13 cellular contexts compared by ENCODE assay signal in the genomic region with DNA sequence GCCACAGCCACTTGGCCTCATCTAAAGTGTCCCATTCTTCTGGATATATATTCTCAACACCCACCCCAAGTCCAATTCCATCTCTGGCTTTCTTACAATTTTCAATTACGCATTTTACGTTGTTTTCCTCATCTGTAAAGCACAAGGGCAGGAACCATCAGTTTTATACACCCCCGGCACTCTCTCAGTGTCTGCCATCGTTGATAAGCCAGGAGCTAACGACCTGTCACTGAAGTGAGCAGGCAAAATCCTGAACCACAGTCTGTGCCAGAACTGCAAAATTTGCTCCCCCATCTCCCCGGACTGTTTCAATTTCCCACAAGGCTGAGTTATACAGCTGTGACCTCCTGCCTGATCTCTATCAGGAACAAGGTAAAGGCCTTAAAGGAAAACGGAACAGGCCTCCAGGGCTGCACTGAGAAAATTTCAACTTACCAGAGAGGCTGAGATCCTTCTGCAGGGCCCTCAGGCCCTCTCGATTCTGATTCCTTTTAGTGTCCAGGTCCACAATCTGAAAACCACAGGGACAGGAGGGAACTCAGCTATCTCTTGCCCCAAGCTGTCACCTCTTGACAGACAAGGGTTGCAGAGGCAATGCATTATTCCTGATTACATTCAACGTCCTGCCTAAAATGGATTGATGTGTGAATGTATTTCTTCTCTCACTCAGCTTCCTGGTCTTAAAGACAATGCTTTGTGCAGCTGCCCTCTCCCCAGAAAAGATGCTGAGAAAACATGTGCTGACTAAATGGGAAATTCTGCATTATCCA. TPM values are rescaled to one million over a fixed set of nuclear protein-coding genes. Genes with fewer than 3 reads are reported as not detected.
DNase-seq lines count a peak whose midpoint lies in the region; ATAC-seq and TF ChIP-seq lines count a peak whose summit lies in the region.
"Had no signal": no experiment of that assay in that cellular context is flagged by ENCODE, and none has a peak within 500 bp of the region (broad histone marks: within the 10 kb centered on the region; RNA-seq: fewer than 3 reads in every experiment).

No MANE protein-coding gene starts in this region.

- peaks cover 53 to 57% (median 53%) of the 10 kb centered on the region in 11 experiments for H3K36me3 ChIP-seq in BLaER1 treated with 17β-estradiol and CSF1 and Interleukin-3, amounts not matched to agents 10 nM and 100 nM
- H3K36me3 ChIP-seq in HUES48 (ENCODE audit: control insufficient read depth, insufficient read depth, low read length) (peaks cover 55% of the 10 kb centered on the region), mucosa of stomach (ENCODE audit: control insufficient read depth, insufficient read depth, low read length) (no peaks in the 10 kb centered on the region)

- DNase-seq in activated naive CD4-positive, alpha-beta T cell treated with anti-CD3 and anti-CD28 coated beads, Interleukin-2, amount 50 U/mL, for 72 hours (ENCODE audit: low spot score in 2 of 2): no peak
- DNase-seq in DMS 273 (lab: John Stamatoyannopoulos, UW; ENCODE audit: unreplicated experiment) (no peak), RWPE1 (ENCODE audit: low spot score) (no peak), NCI-H2196 treated with DMSO at 0.1 percent for 48 hours (lab: John Stamatoyannopoulos, UW; ENCODE audit: unreplicated experiment) (no peak), NCI-H1105 treated with DMSO at 0.1 percent for 48 hours (lab: John Stamatoyannopoulos, UW) (no peak)
- DNase-seq: DMS79; foreskin fibroblast; midbrain; stimulated activated CD4-positive, alpha-beta T cell treated with anti-CD3 and anti-CD28 coated beads, Interleukin-4, amount 100 ng/mL, for 4 hours had no signal

- no peak for TF ChIP-seq CTCF in RWPE1 (conservative IDR thresholded peaks at IDR 0.05; ENCODE audit: low read depth)

- no peaks in the 10 kb centered on the region for H3K27me3 ChIP-seq in BLaER1 treated with 17β-estradiol and CSF1 and Interleukin-3, amounts not matched to agents 10 nM and 100 nM
- H3K27me3 ChIP-seq in HUES48 (ENCODE audit: control insufficient read depth, insufficient read depth, low read length): no peaks in the 10 kb centered on the region
- no peaks in the 10 kb centered on the region for H3K27me3 ChIP-seq in mucosa of stomach (ENCODE audit: control insufficient read depth, insufficient read depth, low read length)

- POLR2A ChIA-PET in RWPE1 (lab: Yijun Ruan, JAX; ENCODE audit: low non-redundant PET): interaction anchor here (1.1 kb wide), 1 partner anchor 9 kb away, joined by 3 read pairs; no protein-coding TSS in a partner anchor

- no peak overlapping the region; a peak in 1 of 22 replicates for H3K27ac ChIP-seq in BLaER1 treated with 17β-estradiol and CSF1 and Interleukin-3, amounts not matched to agents 10 nM and 100 nM
- no peak overlapping the region for H3K27ac ChIP-seq in HUES48 (ENCODE audit: low read depth, low read length)
- no peak overlapping the region for H3K27ac ChIP-seq in RWPE1

- peak overlapping the region; percentile 4 to 95 for H3K27ac Mint-ChIP-seq in activated naive CD4-positive, alpha-beta T cell treated with anti-CD3 and anti-CD28 coated beads, Interleukin-2, amount 50 U/mL, for 72 hours

- peak overlapping the region; percentile 93 to 99 (median 98) for H3K4me2 ChIP-seq in BLaER1 treated with 17β-estradiol and CSF1 and Interleukin-3, amounts not matched to agents 10 nM and 100 nM

- peaks cover 30 to 36% of the 10 kb centered on the region in 2 donors for H3K36me3 Mint-ChIP-seq in activated naive CD4-positive, alpha-beta T cell treated with anti-CD3 and anti-CD28 coated beads, Interleukin-2, amount 50 U/mL, for 72 hours

- peaks cover 0 to 8% of the 10 kb centered on the region in 2 donors for H3K9me3 Mint-ChIP-seq in activated naive CD4-positive, alpha-beta T cell treated with anti-CD3 and anti-CD28 coated beads, Interleukin-2, amount 50 U/mL, for 72 hours

- peaks cover 8 to 17% (median 12%) of the 10 kb centered on the region in 11 experiments; a peak in 20 of 22 replicates for H3K9me3 ChIP-seq in BLaER1 treated with 17β-estradiol and CSF1 and Interleukin-3, amounts not matched to agents 10 nM and 100 nM (replicated peaks in 1 of 11)
- H3K9me3 ChIP-seq in HUES48 (ENCODE audit: control insufficient read depth, insufficient read depth, low read length): no peaks in the 10 kb centered on the region
- no peaks in the 10 kb centered on the region for H3K9me3 ChIP-seq in mucosa of stomach (ENCODE audit: control insufficient read depth, low read length)

- peak overlapping the region; percentile 86 to 97 (median 92) for H3K9ac ChIP-seq in BLaER1 treated with 17β-estradiol and CSF1 and Interleukin-3, amounts not matched to agents 10 nM and 100 nM
- no peak overlapping the region for H3K9ac ChIP-seq in HUES48 (ENCODE audit: low read depth, low read length)
- H3K9ac ChIP-seq in mucosa of stomach (ENCODE audit: low read length): peak overlapping the region; percentile 86

- no peak for ATAC-seq in activated naive CD4-positive, alpha-beta T cell treated with anti-CD3 and anti-CD28 coated beads, Interleukin-2, amount 50 U/mL, for 72 hours

- CTCF ChIA-PET in RWPE1 (lab: Yijun Ruan, JAX): interaction anchor here (1.0 to 3.7 kb wide), 6 partner anchors 31 to 127 kb away, joined by 3 to 73 read pairs (median 4); no protein-coding TSS in a partner anchor

- H4K20me1 ChIP-seq in BLaER1 treated with 17β-estradiol and CSF1 and Interleukin-3, amounts not matched to agents 10 nM and 100 nM: peaks cover 5 to 66% (median 54%) of the 10 kb centered on the region in 11 experiments; a peak in 20 of 22 replicates

- H3K4me1 ChIP-seq in BLaER1 treated with 17β-estradiol and CSF1 and Interleukin-3, amounts not matched to agents 10 nM and 100 nM: peaks cover 13 to 17% (median 15%) of the 10 kb centered on the region in 10 experiments
- H3K4me1 ChIP-seq in HUES48 (ENCODE audit: control insufficient read depth, insufficient read depth, low read length) (peaks cover 7% of the 10 kb centered on the region), mucosa of stomach (ENCODE audit: control insufficient read depth, insufficient read depth, low read length) (peaks cover 10% of the 10 kb centered on the region)

- peak overlapping the region in 9 of 10 experiments; percentile 80 to 97 (median 87); a peak in 14 of 20 replicates for H3K4me3 ChIP-seq in BLaER1 treated with 17β-estradiol and CSF1 and Interleukin-3, amounts not matched to agents 10 nM and 100 nM
- H3K4me3 ChIP-seq in HUES48 (ENCODE audit: low read depth, low read length) (peak overlapping the region; percentile 94; the same call in 1 of the 2 replicates), mucosa of stomach (ENCODE audit: low read length) (no peak overlapping the region)

RNA-seq across cellular contexts. Expression of gene PDRG1, which starts 1.8 kb away (rescaled TPM):
- total RNA-seq in activated naive CD4-positive, alpha-beta T cell treated with anti-CD3 and anti-CD28 coated beads, Interleukin-2, amount 50 U/mL, for 72 hours: 10 to 100 TPM; 13.1 to 20.6 TPM

RNA-seq across cellular contexts. Expression of gene XKR7, which starts 17.9 kb away (rescaled TPM):
- total RNA-seq in activated naive CD4-positive, alpha-beta T cell treated with anti-CD3 and anti-CD28 coated beads, Interleukin-2, amount 50 U/mL, for 72 hours: under 1 TPM in 1 of 2 donors, not detected in 1; 0.09 TPM
- total RNA-seq: NCI-H460 had no signal
